ENCODE assay signal across 1 cellular context in genomic region chr3:171461087-171461917, GRCh38.
TF ChIP-seq lines count a peak whose summit lies in the region.

No MANE protein-coding gene starts in this region.

TF ChIP-seq in GM23338, 12 proteins besides CTCF, POLR2A, EP300 and RAD21 (continued from another document):
- TF ChIP-seq, protein P1, sequence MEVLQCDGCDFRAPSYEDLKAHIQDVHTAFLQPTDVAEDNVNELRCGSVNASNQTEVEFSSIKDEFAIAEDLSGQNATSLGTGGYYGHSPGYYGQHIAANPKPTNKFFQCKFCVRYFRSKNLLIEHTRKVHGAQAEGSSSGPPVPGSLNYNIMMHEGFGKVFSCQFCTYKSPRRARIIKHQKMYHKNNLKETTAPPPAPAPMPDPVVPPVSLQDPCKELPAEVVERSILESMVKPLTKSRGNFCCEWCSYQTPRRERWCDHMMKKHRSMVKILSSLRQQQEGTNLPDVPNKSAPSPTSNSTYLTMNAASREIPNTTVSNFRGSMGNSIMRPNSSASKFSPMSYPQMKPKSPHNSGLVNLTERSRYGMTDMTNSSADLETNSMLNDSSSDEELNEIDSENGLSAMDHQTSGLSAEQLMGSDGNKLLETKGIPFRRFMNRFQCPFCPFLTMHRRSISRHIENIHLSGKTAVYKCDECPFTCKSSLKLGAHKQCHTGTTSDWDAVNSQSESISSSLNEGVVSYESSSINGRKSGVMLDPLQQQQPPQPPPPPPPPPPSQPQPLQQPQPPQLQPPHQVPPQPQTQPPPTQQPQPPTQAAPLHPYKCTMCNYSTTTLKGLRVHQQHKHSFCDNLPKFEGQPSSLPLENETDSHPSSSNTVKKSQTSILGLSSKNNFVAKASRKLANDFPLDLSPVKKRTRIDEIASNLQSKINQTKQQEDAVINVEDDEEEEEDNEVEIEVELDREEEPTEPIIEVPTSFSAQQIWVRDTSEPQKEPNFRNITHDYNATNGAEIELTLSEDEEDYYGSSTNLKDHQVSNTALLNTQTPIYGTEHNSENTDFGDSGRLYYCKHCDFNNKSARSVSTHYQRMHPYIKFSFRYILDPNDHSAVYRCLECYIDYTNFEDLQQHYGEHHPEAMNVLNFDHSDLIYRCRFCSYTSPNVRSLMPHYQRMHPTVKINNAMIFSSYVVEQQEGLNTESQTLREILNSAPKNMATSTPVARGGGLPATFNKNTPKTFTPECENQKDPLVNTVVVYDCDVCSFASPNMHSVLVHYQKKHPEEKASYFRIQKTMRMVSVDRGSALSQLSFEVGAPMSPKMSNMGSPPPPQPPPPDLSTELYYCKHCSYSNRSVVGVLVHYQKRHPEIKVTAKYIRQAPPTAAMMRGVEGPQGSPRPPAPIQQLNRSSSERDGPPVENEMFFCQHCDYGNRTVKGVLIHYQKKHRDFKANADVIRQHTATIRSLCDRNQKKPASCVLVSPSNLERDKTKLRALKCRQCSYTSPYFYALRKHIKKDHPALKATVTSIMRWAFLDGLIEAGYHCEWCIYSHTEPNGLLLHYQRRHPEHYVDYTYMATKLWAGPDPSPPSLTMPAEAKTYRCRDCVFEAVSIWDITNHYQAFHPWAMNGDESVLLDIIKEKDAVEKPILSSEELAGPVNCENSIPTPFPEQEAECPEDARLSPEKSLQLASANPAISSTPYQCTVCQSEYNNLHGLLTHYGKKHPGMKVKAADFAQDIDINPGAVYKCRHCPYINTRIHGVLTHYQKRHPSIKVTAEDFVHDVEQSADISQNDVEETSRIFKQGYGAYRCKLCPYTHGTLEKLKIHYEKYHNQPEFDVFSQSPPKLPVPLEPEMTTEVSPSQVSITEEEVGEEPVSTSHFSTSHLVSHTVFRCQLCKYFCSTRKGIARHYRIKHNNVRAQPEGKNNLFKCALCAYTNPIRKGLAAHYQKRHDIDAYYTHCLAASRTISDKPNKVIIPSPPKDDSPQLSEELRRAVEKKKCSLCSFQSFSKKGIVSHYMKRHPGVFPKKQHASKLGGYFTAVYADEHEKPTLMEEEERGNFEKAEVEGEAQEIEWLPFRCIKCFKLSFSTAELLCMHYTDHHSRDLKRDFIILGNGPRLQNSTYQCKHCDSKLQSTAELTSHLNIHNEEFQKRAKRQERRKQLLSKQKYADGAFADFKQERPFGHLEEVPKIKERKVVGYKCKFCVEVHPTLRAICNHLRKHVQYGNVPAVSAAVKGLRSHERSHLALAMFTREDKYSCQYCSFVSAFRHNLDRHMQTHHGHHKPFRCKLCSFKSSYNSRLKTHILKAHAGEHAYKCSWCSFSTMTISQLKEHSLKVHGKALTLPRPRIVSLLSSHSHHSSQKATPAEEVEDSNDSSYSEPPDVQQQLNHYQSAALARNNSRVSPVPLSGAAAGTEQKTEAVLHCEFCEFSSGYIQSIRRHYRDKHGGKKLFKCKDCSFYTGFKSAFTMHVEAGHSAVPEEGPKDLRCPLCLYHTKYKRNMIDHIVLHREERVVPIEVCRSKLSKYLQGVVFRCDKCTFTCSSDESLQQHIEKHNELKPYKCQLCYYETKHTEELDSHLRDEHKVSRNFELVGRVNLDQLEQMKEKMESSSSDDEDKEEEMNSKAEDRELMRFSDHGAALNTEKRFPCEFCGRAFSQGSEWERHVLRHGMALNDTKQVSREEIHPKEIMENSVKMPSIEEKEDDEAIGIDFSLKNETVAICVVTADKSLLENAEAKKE (CRISPR knock-in tag; IDR thresholded peaks at IDR 0.05), result no peak
- TF ChIP-seq ETS1 (IDR thresholded peaks at IDR 0.05) (no peak), STAT1 (IDR thresholded peaks at IDR 0.05; ENCODE audit: unreplicated experiment) (no peak)
